Comparison of ENCODE assay signal across 1 cellular context in the genomic region with DNA sequence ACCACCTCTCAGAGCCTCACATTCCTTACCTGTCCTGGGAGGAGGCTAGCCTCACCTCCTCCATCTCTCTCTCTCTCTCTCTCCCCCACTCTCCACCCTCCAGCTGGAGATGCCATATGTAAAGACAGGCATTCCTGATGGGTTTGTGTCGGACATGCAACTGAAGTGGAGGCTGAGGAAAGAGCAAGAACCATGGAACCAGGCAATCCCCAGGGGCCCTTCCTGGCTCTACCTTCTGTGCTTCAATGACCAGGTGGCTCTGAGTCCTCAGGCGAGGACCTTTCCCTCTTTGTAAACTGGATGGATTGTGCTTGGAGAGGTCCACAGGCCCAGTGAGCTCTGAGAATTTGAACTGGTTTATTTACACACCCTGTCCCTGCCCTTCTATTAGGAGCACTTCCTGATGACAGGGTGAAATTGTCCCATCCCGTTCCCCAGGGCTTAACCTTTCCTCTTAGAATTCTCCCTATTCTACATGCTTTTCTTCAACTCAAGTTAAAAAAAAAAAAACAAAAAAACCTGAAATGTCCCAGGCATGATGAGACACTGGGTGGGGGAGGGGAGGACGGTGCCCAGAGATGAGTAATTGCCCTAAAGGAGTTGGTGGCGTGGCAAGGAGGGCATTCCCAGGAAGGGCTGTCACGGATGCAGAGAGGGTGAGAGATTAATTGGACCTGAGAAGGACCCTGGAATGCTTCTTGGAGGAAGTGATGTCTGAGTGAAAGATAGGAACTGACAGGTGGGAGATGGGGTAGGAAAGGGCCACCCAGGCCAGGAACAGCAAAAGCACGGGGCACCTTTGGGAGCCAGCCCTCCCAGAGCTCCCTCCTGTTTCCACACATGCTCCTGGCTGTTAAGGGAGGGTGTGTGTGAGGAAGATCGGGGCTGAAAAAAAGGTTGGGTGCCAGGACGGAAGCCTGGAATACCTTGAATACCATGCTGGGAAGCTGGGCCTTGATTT.
TF ChIP-seq lines count a peak whose summit lies in the region.

No MANE protein-coding gene starts in this region.

TF ChIP-seq in GM23338, 12 proteins besides CTCF, POLR2A, EP300 and RAD21 (continued from another document):
- TF ChIP-seq, protein P1, sequence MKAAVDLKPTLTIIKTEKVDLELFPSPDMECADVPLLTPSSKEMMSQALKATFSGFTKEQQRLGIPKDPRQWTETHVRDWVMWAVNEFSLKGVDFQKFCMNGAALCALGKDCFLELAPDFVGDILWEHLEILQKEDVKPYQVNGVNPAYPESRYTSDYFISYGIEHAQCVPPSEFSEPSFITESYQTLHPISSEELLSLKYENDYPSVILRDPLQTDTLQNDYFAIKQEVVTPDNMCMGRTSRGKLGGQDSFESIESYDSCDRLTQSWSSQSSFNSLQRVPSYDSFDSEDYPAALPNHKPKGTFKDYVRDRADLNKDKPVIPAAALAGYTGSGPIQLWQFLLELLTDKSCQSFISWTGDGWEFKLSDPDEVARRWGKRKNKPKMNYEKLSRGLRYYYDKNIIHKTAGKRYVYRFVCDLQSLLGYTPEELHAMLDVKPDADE (IDR thresholded peaks at IDR 0.05) = no peak
- no peak for TF ChIP-seq EZH2phosphoT487 (IDR thresholded peaks at IDR 0.05; ENCODE audit: unreplicated experiment)
- TF ChIP-seq ZNF331 (CRISPR knock-in tag; IDR thresholded peaks at IDR 0.05; ENCODE audit: low read depth) = no peak
- no peak for TF ChIP-seq CREB1 (CRISPR knock-in tag; IDR thresholded peaks at IDR 0.05; ENCODE audit: low read depth)
- TF ChIP-seq JUNB (IDR thresholded peaks at IDR 0.05; ENCODE audit: unreplicated experiment) = no peak
- no peak for TF ChIP-seq ZNF114 (CRISPR knock-in tag; IDR thresholded peaks at IDR 0.05)
- no peak for TF ChIP-seq STAT1 (IDR thresholded peaks at IDR 0.05; ENCODE audit: unreplicated experiment)
